28 cellular contexts compared by ENCODE assay signal in genomic region chr3:71870966-71871512, GRCh38.
"Had no signal": no experiment of that assay in that cellular context is flagged by ENCODE, and none has a peak within 500 bp of the region (broad histone marks: within the 10 kb centered on the region; RNA-seq: fewer than 3 reads in every experiment).

No MANE protein-coding gene starts in this region.

- H3K27me3 ChIP-seq: neural progenitor cell, ovary, spleen, suprapubic skin, testis, transverse colon, upper lobe of right lung, uterus had no signal

- H3K9me3 ChIP-seq: ovary, psoas muscle, spleen, suprapubic skin, testis, transverse colon, upper lobe of right lung, uterus had no signal

- ATAC-seq: natural killer cell; psoas muscle; right cardiac atrium; sciatic nerve; stimulated activated memory B cell treated with anti-CD40 and anti-IgM and Interleukin-4, amounts not matched to agents 10 μg/mL and 1 μg/mL and 100 μg/mL, for 72 hours; stimulated activated naive CD8-positive, alpha-beta T cell treated with anti-CD3 and anti-CD28 coated beads, Interleukin-15, amount 100 ng/mL, for 72 hours; stimulated activated naive CD8-positive, alpha-beta T cell treated with anti-CD3 and anti-CD28 coated beads, Interleukin-15, Interleukin-2, amounts not matched to agents 100 U/mL and 50 U/mL, for 24 hours; upper lobe of right lung had no signal

- H3K9ac ChIP-seq: neural progenitor cell, parathyroid adenoma had no signal

- H3K4me1 ChIP-seq: parathyroid adenoma, psoas muscle, testis, tibial artery, uterus had no signal

- H3K4me2 ChIP-seq: neural progenitor cell, smooth muscle cell had no signal

- H3K27ac ChIP-seq: neural progenitor cell, ovary, parathyroid adenoma, psoas muscle, skin epidermis, spleen, suprapubic skin, testis, tibial artery, transverse colon, upper lobe of right lung, uterus had no signal

- H2AFZ ChIP-seq: neural progenitor cell, parathyroid adenoma had no signal

- DNase-seq: natural killer cell; occipital lobe; ovary; posterior cingulate gyrus; psoas muscle; right cardiac atrium; spleen; stimulated activated CD4-positive, alpha-beta T cell treated with anti-CD3 and anti-CD28 coated beads, Interleukin-12 subunit alpha, Interleukin-12 subunit beta, amount 100 ng/mL, for 4 hours; stimulated activated CD4-positive, alpha-beta T cell treated with anti-CD3 and anti-CD28 coated beads, Interleukin-1b, Interleukin-23, amount 100 ng/mL, for 48 hours; stimulated activated CD4-positive, alpha-beta T cell treated with anti-CD3 and anti-CD28 coated beads, Interleukin-4, amount 100 ng/mL, for 1 hour; stimulated activated CD4-positive, alpha-beta T cell treated with anti-CD3 and anti-CD28 coated beads, Interleukin-4, amount 100 ng/mL, for 4 hours; stimulated activated CD8-positive, alpha-beta memory T cell treated with anti-CD3 and anti-CD28 coated beads, Interleukin-4, amount 100 ng/mL, for 48 hours; stimulated activated naive CD4-positive, alpha-beta T cell; stimulated activated naive CD8-positive, alpha-beta T cell treated with anti-CD3 and anti-CD28 coated beads, Interleukin-15, amount 100 ng/mL, for 72 hours; stimulated activated naive CD8-positive, alpha-beta T cell treated with anti-CD3 and anti-CD28 coated beads, Interleukin-15, Interleukin-2, amounts not matched to agents 100 U/mL and 50 U/mL, for 24 hours; substantia nigra; testis; tibial artery; transverse colon; upper lobe of right lung; uterus had no signal

- H3K4me3 ChIP-seq: neural progenitor cell, ovary, psoas muscle, skin epidermis, smooth muscle cell, spleen, suprapubic skin, testis, tibial artery, transverse colon, upper lobe of right lung, uterus had no signal

- H3K36me3 ChIP-seq: neural progenitor cell, ovary, spleen, suprapubic skin, tibial artery, transverse colon, upper lobe of right lung, uterus had no signal

- H3K79me2 ChIP-seq: parathyroid adenoma had no signal
